In the genomic region with DNA sequence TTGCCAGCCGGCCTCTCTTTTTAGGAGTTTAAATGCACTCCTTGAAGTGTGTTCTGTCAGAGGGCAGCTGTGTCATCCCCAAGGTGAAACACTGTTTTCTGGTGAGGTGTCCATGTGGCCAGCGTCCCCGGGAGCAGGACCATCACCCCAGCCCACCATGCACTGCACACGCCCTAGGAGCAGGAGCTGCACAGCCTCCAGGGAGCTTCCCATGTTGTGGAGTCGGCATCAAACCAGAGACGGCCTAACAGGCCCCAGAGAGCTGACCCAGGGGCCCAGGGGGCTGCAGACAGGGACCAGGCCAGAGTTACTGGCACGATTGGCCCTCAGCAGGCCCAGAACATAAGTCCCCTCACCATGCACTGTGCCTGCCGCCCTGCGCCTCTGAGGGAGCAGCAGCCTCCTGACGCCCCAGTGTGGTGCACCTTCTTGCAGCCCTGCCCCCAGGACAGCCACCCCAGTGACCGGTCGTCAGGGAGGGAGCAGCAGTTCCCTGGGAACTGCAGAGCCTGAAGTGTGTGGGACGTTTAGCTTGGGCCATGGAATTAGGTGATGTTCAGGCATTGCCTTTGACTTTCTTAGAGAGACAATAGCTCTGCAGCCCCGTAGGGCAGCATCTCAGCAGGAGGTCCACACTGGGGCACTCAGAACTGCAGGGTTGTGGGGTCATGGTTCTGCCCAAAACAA, we compare ENCODE assay signal across 1 cellular context.
TF ChIP-seq lines count a peak whose summit lies in the region.

No MANE protein-coding gene starts in this region.

TF ChIP-seq in HepG2, 621 proteins besides CTCF, POLR2A, EP300 and RAD21 (continued from another document):
- TF ChIP-seq, protein P1, sequence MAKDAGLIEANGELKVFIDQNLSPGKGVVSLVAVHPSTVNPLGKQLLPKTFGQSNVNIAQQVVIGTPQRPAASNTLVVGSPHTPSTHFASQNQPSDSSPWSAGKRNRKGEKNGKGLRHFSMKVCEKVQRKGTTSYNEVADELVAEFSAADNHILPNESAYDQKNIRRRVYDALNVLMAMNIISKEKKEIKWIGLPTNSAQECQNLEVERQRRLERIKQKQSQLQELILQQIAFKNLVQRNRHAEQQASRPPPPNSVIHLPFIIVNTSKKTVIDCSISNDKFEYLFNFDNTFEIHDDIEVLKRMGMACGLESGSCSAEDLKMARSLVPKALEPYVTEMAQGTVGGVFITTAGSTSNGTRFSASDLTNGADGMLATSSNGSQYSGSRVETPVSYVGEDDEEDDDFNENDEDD (CRISPR knock-in tag; IDR thresholded peaks at IDR 0.05; ENCODE audit: borderline replicate concordance) = no peak
- TF ChIP-seq NPAS2 (CRISPR knock-in tag; IDR thresholded peaks at IDR 0.05; ENCODE audit: borderline replicate concordance) (no peak), SMARCE1 (IDR thresholded peaks at IDR 0.05; ENCODE audit: borderline replicate concordance) (no peak), ZNF180 (CRISPR knock-in tag; IDR thresholded peaks at IDR 0.05; ENCODE audit: borderline replicate concordance, low read depth) (no peak), ZNF781 (CRISPR knock-in tag; IDR thresholded peaks at IDR 0.05; ENCODE audit: borderline replicate concordance, not compliant biosample characterization) (no peak), ZNF34 (CRISPR knock-in tag; IDR thresholded peaks at IDR 0.05; ENCODE audit: borderline replicate concordance) (no peak), ZNF556 (CRISPR knock-in tag; IDR thresholded peaks at IDR 0.05; ENCODE audit: borderline replicate concordance) (no peak), NCOA2 (CRISPR knock-in tag; IDR thresholded peaks at IDR 0.05) (no peak), ZNF207 (IDR thresholded peaks at IDR 0.05; ENCODE audit: borderline replicate concordance) (no peak), MATR3 (CRISPR knock-in tag; IDR thresholded peaks at IDR 0.05) (no peak), NBN (conservative IDR thresholded peaks at IDR 0.05) (no peak), ZFP36 (IDR thresholded peaks at IDR 0.05; ENCODE audit: borderline replicate concordance, low read depth, low read length, partially characterized antibody) (no peak)
- TF ChIP-seq, protein P2, sequence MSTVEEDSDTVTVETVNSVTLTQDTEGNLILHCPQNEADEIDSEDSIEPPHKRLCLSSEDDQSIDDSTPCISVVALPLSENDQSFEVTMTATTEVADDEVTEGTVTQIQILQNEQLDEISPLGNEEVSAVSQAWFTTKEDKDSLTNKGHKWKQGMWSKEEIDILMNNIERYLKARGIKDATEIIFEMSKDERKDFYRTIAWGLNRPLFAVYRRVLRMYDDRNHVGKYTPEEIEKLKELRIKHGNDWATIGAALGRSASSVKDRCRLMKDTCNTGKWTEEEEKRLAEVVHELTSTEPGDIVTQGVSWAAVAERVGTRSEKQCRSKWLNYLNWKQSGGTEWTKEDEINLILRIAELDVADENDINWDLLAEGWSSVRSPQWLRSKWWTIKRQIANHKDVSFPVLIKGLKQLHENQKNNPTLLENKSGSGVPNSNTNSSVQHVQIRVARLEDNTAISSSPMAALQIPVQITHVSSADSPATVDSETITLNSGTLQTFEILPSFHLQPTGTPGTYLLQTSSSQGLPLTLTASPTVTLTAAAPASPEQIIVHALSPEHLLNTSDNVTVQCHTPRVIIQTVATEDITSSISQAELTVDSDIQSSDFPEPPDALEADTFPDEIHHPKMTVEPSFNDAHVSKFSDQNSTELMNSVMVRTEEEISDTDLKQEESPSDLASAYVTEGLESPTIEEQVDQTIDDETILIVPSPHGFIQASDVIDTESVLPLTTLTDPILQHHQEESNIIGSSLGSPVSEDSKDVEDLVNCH (CRISPR knock-in tag; IDR thresholded peaks at IDR 0.05) = no peak
- TF ChIP-seq, protein P3, sequence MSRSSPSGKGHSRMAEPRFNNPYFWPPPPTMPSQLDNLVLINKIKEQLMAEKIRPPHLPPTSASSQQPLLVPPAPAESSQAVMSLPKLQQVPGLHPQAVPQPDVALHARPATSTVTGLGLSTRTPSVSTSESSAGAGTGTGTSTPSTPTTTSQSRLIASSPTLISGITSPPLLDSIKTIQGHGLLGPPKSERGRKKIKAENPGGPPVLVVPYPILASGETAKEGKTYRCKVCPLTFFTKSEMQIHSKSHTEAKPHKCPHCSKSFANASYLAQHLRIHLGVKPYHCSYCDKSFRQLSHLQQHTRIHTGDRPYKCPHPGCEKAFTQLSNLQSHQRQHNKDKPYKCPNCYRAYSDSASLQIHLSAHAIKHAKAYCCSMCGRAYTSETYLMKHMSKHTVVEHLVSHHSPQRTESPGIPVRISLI (CRISPR knock-in tag; IDR thresholded peaks at IDR 0.05; ENCODE audit: borderline replicate concordance) = no peak
- TF ChIP-seq, protein P4, sequence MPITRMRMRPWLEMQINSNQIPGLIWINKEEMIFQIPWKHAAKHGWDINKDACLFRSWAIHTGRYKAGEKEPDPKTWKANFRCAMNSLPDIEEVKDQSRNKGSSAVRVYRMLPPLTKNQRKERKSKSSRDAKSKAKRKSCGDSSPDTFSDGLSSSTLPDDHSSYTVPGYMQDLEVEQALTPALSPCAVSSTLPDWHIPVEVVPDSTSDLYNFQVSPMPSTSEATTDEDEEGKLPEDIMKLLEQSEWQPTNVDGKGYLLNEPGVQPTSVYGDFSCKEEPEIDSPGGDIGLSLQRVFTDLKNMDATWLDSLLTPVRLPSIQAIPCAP (CRISPR knock-in tag; IDR thresholded peaks at IDR 0.05; ENCODE audit: low read depth) = no peak
